Comparison of ENCODE assay signal across 19 cellular contexts in genomic region chr7:150519310-150519709, GRCh38. TPM values are rescaled to one million over a fixed set of nuclear protein-coding genes. Genes with fewer than 3 reads are reported as not detected.
DNase-seq lines count a peak whose midpoint lies in the region; ATAC-seq, FAIRE-seq and TF ChIP-seq lines count a peak whose summit lies in the region.
"Had no signal": no experiment of that assay in that cellular context is flagged by ENCODE, and none has a peak within 500 bp of the region (broad histone marks: within the 10 kb centered on the region; RNA-seq: fewer than 3 reads in every experiment).

No MANE protein-coding gene starts in this region.

- FAIRE-seq in kidney (lab: Jason Lieb, UNC) = no peak
- FAIRE-seq: astrocyte, GM18507 had no signal

- H4K20me1 ChIP-seq in mammary epithelial cell (ENCODE audit: insufficient read depth, low read length) = no peaks in the 10 kb centered on the region

- H3K9me3 ChIP-seq in breast epithelium = no peaks in the 10 kb centered on the region
- no peaks in the 10 kb centered on the region for H3K9me3 ChIP-seq in mammary epithelial cell (replicated peaks; ENCODE audit: insufficient read depth, low read length)
- H3K9me3 ChIP-seq in kidney (ENCODE audit: control insufficient read depth in 1 of 2, low read length in 2 of 2) = no peaks in the 10 kb centered on the region
- H3K9me3 ChIP-seq in thoracic aorta = no peaks in the 10 kb centered on the region
- H3K9me3 ChIP-seq: SJSA1 had no signal

- DNase-seq in breast epithelium (ENCODE audit: low spot score in 2 of 2) (no peak), mammary epithelial cell (no peak), kidney (no peak), thoracic aorta (ENCODE audit: low spot score) (no peak), foreskin keratinocyte (no peak), NCI-H1694 (lab: John Stamatoyannopoulos, UW) (no peak)
- DNase-seq in activated CD8-positive, alpha-beta T cell treated with anti-CD3 and anti-CD28 coated beads for 36 hours = no peak
- DNase-seq: hypothalamus, Karpas-422, left colon, NCI-H146, NCI-H446 had no signal

- no peak for ATAC-seq in activated CD8-positive, alpha-beta T cell treated with anti-CD3 and anti-CD28 coated beads for 36 hours
- ATAC-seq in thoracic aorta (ENCODE audit: insufficient number of reproducible peaks, low FRiP score, low read depth) (no peak), GM21737 (IDR thresholded peaks at IDR 0.05; ENCODE audit: unreplicated experiment) (no peak), foreskin keratinocyte (no peak)
- ATAC-seq: esophagus mucosa, left colon had no signal

- H3K27me3 Mint-ChIP-seq in activated CD8-positive, alpha-beta T cell treated with anti-CD3 and anti-CD28 coated beads for 36 hours = no peaks in the 10 kb centered on the region

- intact Hi-C loops in breast epithelium (cut with DNase I; ENCODE audit: low total_unique reads) = no loop called here
- intact Hi-C loops in mammary epithelial cell (cut with micrococcal nuclease) = no loop called here
- intact Hi-C loops in activated CD8-positive, alpha-beta T cell treated with anti-CD3 and anti-CD28 coated beads for 36 hours (cut with micrococcal nuclease) = loop anchor here (5.0 kb wide), 3 partner anchors 48 to 218 kb away; partner anchors contain the start of genes GIMAP4 and GIMAP5
- intact Hi-C loops in kidney (cut with DNase I) = no loop called here

- no peak for TF ChIP-seq POLR2A in breast epithelium (IDR thresholded peaks at IDR 0.05)

- peaks cover 36% of the 10 kb centered on the region for H3K36me3 Mint-ChIP-seq in activated CD8-positive, alpha-beta T cell treated with anti-CD3 and anti-CD28 coated beads for 36 hours (ENCODE audit: low read depth)

- no peak overlapping the region for H2AFZ ChIP-seq in mammary epithelial cell (ENCODE audit: low read depth, low read length)

- H3K27ac Mint-ChIP-seq in activated CD8-positive, alpha-beta T cell treated with anti-CD3 and anti-CD28 coated beads for 36 hours = peak overlapping the region; percentile 97

- in situ Hi-C loops in mammary epithelial cell (cut with MboI; ENCODE audit: low sequenced_read_pairs in 2 of 2) = no loop called here

- H3K4me2 ChIP-seq in mammary epithelial cell (ENCODE audit: insufficient read depth, low read depth, low read length) = no peak overlapping the region

- dilution Hi-C loops in mammary epithelial cell (cut with HindIII; ENCODE audit: low sequenced_read_pairs) = no loop called here

- H3K36me3 ChIP-seq in breast epithelium (no peaks in the 10 kb centered on the region), mammary epithelial cell (ENCODE audit: insufficient read depth, low read length) (no peaks in the 10 kb centered on the region), kidney (ENCODE audit: control insufficient read depth in 1 of 2, insufficient read depth in 2 of 2, low read length in 2 of 2) (no peaks in the 10 kb centered on the region), thoracic aorta (no peaks in the 10 kb centered on the region)
- H3K36me3 ChIP-seq: SJSA1 had no signal

- H3K4me1 ChIP-seq in breast epithelium (no peaks in the 10 kb centered on the region), mammary epithelial cell (ENCODE audit: insufficient read depth, low read length) (no peaks in the 10 kb centered on the region), kidney (ENCODE audit: control insufficient read depth in 1 of 2, insufficient read depth in 1 of 2, low read depth in 1 of 2, low read length in 2 of 2) (no peaks in the 10 kb centered on the region), thoracic aorta (ENCODE audit: control insufficient read depth in 1 of 2, low read depth in 2 of 2) (no peaks in the 10 kb centered on the region), foreskin keratinocyte (no peaks in the 10 kb centered on the region)
- H3K4me1 ChIP-seq: SJSA1 had no signal

- peaks cover 2% of the 10 kb centered on the region for H3K9me3 Mint-ChIP-seq in activated CD8-positive, alpha-beta T cell treated with anti-CD3 and anti-CD28 coated beads for 36 hours

- TF ChIP-seq CTCF in breast epithelium (IDR thresholded peaks at IDR 0.05) = no peak
- TF ChIP-seq CTCF in mammary epithelial cell (conservative IDR thresholded peaks at IDR 0.05 in 1 of 2, IDR thresholded peaks at IDR 0.05 in 1 of 2; ENCODE audit: extremely low read depth in 1 of 2, insufficient read depth in 1 of 2, low read depth in 1 of 2, low read length in 2 of 2) = no peak
- TF ChIP-seq CTCF in activated CD8-positive, alpha-beta T cell treated with anti-CD3 and anti-CD28 coated beads for 36 hours (IDR thresholded peaks at IDR 0.05) = no peak
- no peak for TF ChIP-seq CTCF in kidney (IDR thresholded peaks at IDR 0.05; ENCODE audit: borderline replicate concordance, extremely low read depth, insufficient read depth)
- TF ChIP-seq CTCF in thoracic aorta (IDR thresholded peaks at IDR 0.05) = no peak
- no peak for TF ChIP-seq CTCF in foreskin keratinocyte (conservative IDR thresholded peaks at IDR 0.05)

- H3K4me3 ChIP-seq in breast epithelium = peak overlapping the region in 2 of 3 donors; percentile 43 to 46
- H3K4me3 ChIP-seq in mammary epithelial cell (replicated peaks in 1 of 3; ENCODE audit: insufficient read depth in 1 of 3, low read depth in 2 of 3, low read length in 3 of 3) = no peak overlapping the region
- peak overlapping the region; percentile 14 to 20 for H3K4me3 ChIP-seq in kidney (ENCODE audit: low read length in 2 of 2)
- H3K4me3 ChIP-seq in thoracic aorta = peak overlapping the region; percentile 42
- H3K4me3 ChIP-seq: SJSA1 had no signal

- H3K9ac ChIP-seq in mammary epithelial cell (ENCODE audit: insufficient read depth, low read length) (no peak overlapping the region), kidney (ENCODE audit: low read length in 2 of 2) (no peak overlapping the region)

- POLR2A ChIA-PET in activated CD8-positive, alpha-beta T cell treated with anti-CD3 and anti-CD28 coated beads for 36 hours (lab: Charles Lee) = interaction anchor here (0.7 to 9.2 kb wide), 16 partner anchors 11 to 236 kb away, joined by 3 to 157 read pairs (median 4); partner anchors contain the start of genes GIMAP4, GIMAP5 and GIMAP8

- no TSS peak for BruUV-seq in mammary epithelial cell (replicated peaks; lab: Mats Ljungman, UMichigan)

- CTCF ChIA-PET in mammary epithelial cell (lab: Charles Lee; ENCODE audit: low non-redundant PET) = no interaction called here
- CTCF ChIA-PET in activated CD8-positive, alpha-beta T cell treated with anti-CD3 and anti-CD28 coated beads for 36 hours (lab: Charles Lee) = interaction anchor here (0.9 to 1.9 kb wide), 4 partner anchors 47 to 73 kb away, joined by 3 to 9 read pairs (median 4); partner anchors contain the start of gene GIMAP4

- H3K4me3 Mint-ChIP-seq in activated CD8-positive, alpha-beta T cell treated with anti-CD3 and anti-CD28 coated beads for 36 hours = peak overlapping the region; percentile 98

- H3K27ac ChIP-seq in breast epithelium = peak overlapping the region in 1 of 2 donors; percentile 61
- H3K27ac ChIP-seq in mammary epithelial cell (ENCODE audit: insufficient read depth, low read depth, low read length) = no peak overlapping the region
- H3K27ac ChIP-seq in kidney (ENCODE audit: low read depth in 2 of 2, low read length in 2 of 2) = no peak overlapping the region
- peak overlapping the region in 1 of 2 donors; percentile 8 for H3K27ac ChIP-seq in thoracic aorta
- no peak overlapping the region for H3K27ac ChIP-seq in foreskin keratinocyte
- H3K27ac ChIP-seq: HL-60, SJSA1, VCaP had no signal

- WGBS in mammary epithelial cell (ENCODE audit: low coverage, missing lambda C conversion rate) = 81% methylated on average over 2 of the region's 2 CpGs

- peaks cover 32% of the 10 kb centered on the region for H3K4me1 Mint-ChIP-seq in activated CD8-positive, alpha-beta T cell treated with anti-CD3 and anti-CD28 coated beads for 36 hours (ENCODE audit: low read depth)

- H3K27me3 ChIP-seq in breast epithelium (no peaks in the 10 kb centered on the region), mammary epithelial cell (ENCODE audit: insufficient read depth, low read length) (no peaks in the 10 kb centered on the region), thoracic aorta (replicated peaks; ENCODE audit: insufficient read depth) (no peaks in the 10 kb centered on the region), foreskin keratinocyte (no peaks in the 10 kb centered on the region)
- H3K27me3 ChIP-seq: SJSA1 had no signal

- no peaks in the 10 kb centered on the region for H3K79me2 ChIP-seq in mammary epithelial cell (ENCODE audit: insufficient read depth, low read length)

RNA-seq across cellular contexts. Expression of gene GIMAP7, which starts 4.6 kb away (rescaled TPM):
- total RNA-seq in breast epithelium (10 to 100 TPM in 2 of 3 donors, 1 to 10 TPM in 1; 9.4 to 22.1 (median 15.7) TPM), mammary epithelial cell (not detected), kidney (43.6 TPM), thoracic aorta (10 to 100 TPM; 12.6 to 21.4 TPM), foreskin keratinocyte (not detected in 2 replicates)
- polyA plus RNA-seq in mammary epithelial cell (not detected), kidney (ENCODE audit: insufficient read depth, low read depth, low replicate concordance) (36.0 TPM), foreskin keratinocyte (not detected in 2 replicates)
- not detected for polyA minus RNA-seq in mammary epithelial cell
- total RNA-seq in activated CD8-positive, alpha-beta T cell treated with anti-CD3 and anti-CD28 coated beads for 36 hours = 10 to 100 TPM; 29.0 to 29.5 TPM
- total RNA-seq: astrocyte, SJSA1 had no signal

RNA-seq across cellular contexts. Expression of gene GIMAP4, which starts 47.9 kb away (rescaled TPM):
- total RNA-seq in breast epithelium (10 to 100 TPM; 19.3 to 29.8 (median 29.2) TPM), mammary epithelial cell (not detected), kidney (61.4 TPM), thoracic aorta (10 to 100 TPM; 12.3 to 29.3 TPM), foreskin keratinocyte (not detected in 2 replicates)
- polyA plus RNA-seq in mammary epithelial cell (not detected), kidney (ENCODE audit: insufficient read depth, low read depth, low replicate concordance) (28.9 TPM), foreskin keratinocyte (not detected in 2 replicates)
- not detected for polyA minus RNA-seq in mammary epithelial cell
- 10 to 100 TPM; 88.3 to 97.8 TPM for total RNA-seq in activated CD8-positive, alpha-beta T cell treated with anti-CD3 and anti-CD28 coated beads for 36 hours
- total RNA-seq: astrocyte, SJSA1 had no signal

Comparison
In these comparisons a context has a peak if more than half of its experiments do, and no peak if none do; other contexts are left out.
1. H3K4me3 ChIP-seq: peak in breast epithelium (2 of 3), kidney (2 of 2) and thoracic aorta (single experiment); none in mammary epithelial cell (0 of 3).
2. RNA of gene GIMAP7, which starts 4.6 kb away (total RNA-seq): 43.6 TPM in kidney (single experiment), 29.0 to 29.5 TPM in activated CD8-positive, alpha-beta T cell treated with anti-CD3 and anti-CD28 coated beads for 36 hours, 12.6 to 21.4 TPM in thoracic aorta and 9.4 to 22.1 TPM in breast epithelium; not detected in mammary epithelial cell and not detected in foreskin keratinocyte; every median in the first group is over 10 times any median in the second.
3. RNA of gene GIMAP4, which starts 47.9 kb away (total RNA-seq): 88.3 to 97.8 TPM in activated CD8-positive, alpha-beta T cell treated with anti-CD3 and anti-CD28 coated beads for 36 hours, 61.4 TPM in kidney (single experiment), 12.3 to 29.3 TPM in thoracic aorta and 19.3 to 29.8 TPM in breast epithelium; not detected in mammary epithelial cell and not detected in foreskin keratinocyte; every median in the first group is over 10 times any median in the second.